12 cellular contexts compared by ENCODE assay signal in the genomic region with DNA sequence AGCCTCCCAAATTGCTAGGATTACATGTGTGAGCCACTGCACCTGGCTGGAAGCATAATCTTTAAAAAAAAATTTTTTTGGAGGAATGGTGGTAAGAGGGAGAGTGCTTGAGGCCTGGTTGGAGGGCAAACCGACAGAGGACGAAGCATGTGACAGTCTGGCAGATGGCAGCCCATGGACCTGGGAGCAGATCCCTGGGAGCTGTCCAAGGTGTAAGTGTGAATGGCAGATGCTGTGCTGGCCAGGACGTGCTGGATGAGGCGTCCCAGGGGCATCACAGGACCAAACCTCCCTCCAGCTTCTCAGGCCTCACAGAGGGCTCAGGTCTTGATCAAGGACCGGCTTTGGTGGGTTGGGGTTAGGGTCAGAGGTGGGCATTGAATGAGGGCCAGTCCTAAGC.
DNase-seq lines count a peak whose midpoint lies in the region; ATAC-seq, FAIRE-seq and TF ChIP-seq lines count a peak whose summit lies in the region.
"Had no signal": no experiment of that assay in that cellular context is flagged by ENCODE, and none has a peak within 500 bp of the region (broad histone marks: within the 10 kb centered on the region; RNA-seq: fewer than 3 reads in every experiment).

No MANE protein-coding gene starts in this region.

- no peaks in the 10 kb centered on the region for H3K36me3 Mint-ChIP-seq in activated T-helper 1 cell treated with anti-CD3 and anti-CD28 coated beads, Interleukin-12 subunit alpha, Interleukin-12 subunit beta, Interleukin-2, Interleukin-4 antibody, amounts not matched to agents 30 ng/mL and 10 ng/mL and 1 ng/mL, durations not matched to agents 14 hours and 24 hours and 36 hours (ENCODE audit: low read depth)

- peak; percentile 32 for FAIRE-seq in bronchial epithelial cell (lab: Jason Lieb, UNC)
- FAIRE-seq: frontal cortex, HTR-8/SVneo had no signal

- peak; percentile 52 for ATAC-seq in left lobe of liver
- ATAC-seq in GM18868 (IDR thresholded peaks at IDR 0.05; ENCODE audit: unreplicated experiment): no peak
- ATAC-seq in GM18520 (IDR thresholded peaks at IDR 0.05; ENCODE audit: unreplicated experiment): no peak

- DNase-seq in DMS53 treated with DMSO at 0.1 percent for 48 hours (lab: John Stamatoyannopoulos, UW; ENCODE audit: unreplicated experiment): peak; percentile 79
- peak; percentile 46 for DNase-seq in NCI-H187 treated with DMSO at 0.1 percent for 48 hours (lab: John Stamatoyannopoulos, UW)
- DNase-seq in bronchial epithelial cell (ENCODE audit: low read depth): no peak
- no peak for DNase-seq in left lobe of liver (ENCODE audit: low spot score)
- DNase-seq in GM19238 (ENCODE audit: insufficient read length, low spot score): no peak
- DNase-seq in activated T-helper 1 cell treated with anti-CD3 and anti-CD28 coated beads, Interleukin-12 subunit alpha, Interleukin-12 subunit beta, Interleukin-2, Interleukin-4 antibody, amounts not matched to agents 30 ng/mL and 10 ng/mL and 1 ng/mL, durations not matched to agents 14 hours and 24 hours and 36 hours (ENCODE audit: low spot score): no peak
- DNase-seq: stimulated activated CD4-positive, alpha-beta T cell treated with anti-CD3 and anti-CD28 coated beads, Interleukin-15, amount 100 ng/mL, for 24 hours had no signal

- TF ChIP-seq CTCF in bronchial epithelial cell (IDR thresholded peaks at IDR 0.05; ENCODE audit: insufficient read depth, low read length, severe bottlenecking): no peak

- intact Hi-C loops in activated T-helper 1 cell treated with anti-CD3 and anti-CD28 coated beads, Interleukin-12 subunit alpha, Interleukin-12 subunit beta, Interleukin-2, Interleukin-4 antibody, amounts not matched to agents 30 ng/mL and 10 ng/mL and 1 ng/mL, durations not matched to agents 14 hours and 24 hours and 36 hours (cut with micrococcal nuclease): no loop called here

- H3K27me3 Mint-ChIP-seq in activated T-helper 1 cell treated with anti-CD3 and anti-CD28 coated beads, Interleukin-12 subunit alpha, Interleukin-12 subunit beta, Interleukin-2, Interleukin-4 antibody, amounts not matched to agents 30 ng/mL and 10 ng/mL and 1 ng/mL, durations not matched to agents 14 hours and 24 hours and 36 hours (ENCODE audit: insufficient read depth): peaks cover 19% of the 10 kb centered on the region

- H3K27ac Mint-ChIP-seq in activated T-helper 1 cell treated with anti-CD3 and anti-CD28 coated beads, Interleukin-12 subunit alpha, Interleukin-12 subunit beta, Interleukin-2, Interleukin-4 antibody, amounts not matched to agents 30 ng/mL and 10 ng/mL and 1 ng/mL, durations not matched to agents 14 hours and 24 hours and 36 hours: no peak overlapping the region

- peaks cover 21% of the 10 kb centered on the region for H3K27me3 ChIP-seq in bronchial epithelial cell (ENCODE audit: control insufficient read depth, insufficient read depth, low read length)
- H3K27me3 ChIP-seq: BLaER1 had no signal

- no peaks in the 10 kb centered on the region for H3K36me3 ChIP-seq in bronchial epithelial cell (ENCODE audit: control insufficient read depth, insufficient read depth, low read length)
- H3K36me3 ChIP-seq: BLaER1 had no signal

- H3K9me3 Mint-ChIP-seq in activated T-helper 1 cell treated with anti-CD3 and anti-CD28 coated beads, Interleukin-12 subunit alpha, Interleukin-12 subunit beta, Interleukin-2, Interleukin-4 antibody, amounts not matched to agents 30 ng/mL and 10 ng/mL and 1 ng/mL, durations not matched to agents 14 hours and 24 hours and 36 hours: peaks cover 23% of the 10 kb centered on the region

- H3K4me1 Mint-ChIP-seq in activated T-helper 1 cell treated with anti-CD3 and anti-CD28 coated beads, Interleukin-12 subunit alpha, Interleukin-12 subunit beta, Interleukin-2, Interleukin-4 antibody, amounts not matched to agents 30 ng/mL and 10 ng/mL and 1 ng/mL, durations not matched to agents 14 hours and 24 hours and 36 hours (ENCODE audit: low read depth): peaks cover 9% of the 10 kb centered on the region

- no peak overlapping the region for H3K4me3 Mint-ChIP-seq in activated T-helper 1 cell treated with anti-CD3 and anti-CD28 coated beads, Interleukin-12 subunit alpha, Interleukin-12 subunit beta, Interleukin-2, Interleukin-4 antibody, amounts not matched to agents 30 ng/mL and 10 ng/mL and 1 ng/mL, durations not matched to agents 14 hours and 24 hours and 36 hours

- H3K4me3 ChIP-seq in bronchial epithelial cell (ENCODE audit: low read depth, low read length): no peak overlapping the region
- H3K4me3 ChIP-seq: BLaER1 had no signal

Comparison
In these comparisons a context has a peak if more than half of its experiments do, and no peak if none do; other contexts are left out.
1. DNase-seq: peak in DMS53 treated with DMSO at 0.1 percent for 48 hours (single experiment) and NCI-H187 treated with DMSO at 0.1 percent for 48 hours (single experiment); none in bronchial epithelial cell (single experiment), left lobe of liver (single experiment), GM19238 (single experiment) and activated T-helper 1 cell treated with anti-CD3 and anti-CD28 coated beads, Interleukin-12 subunit alpha, Interleukin-12 subunit beta, Interleukin-2, Interleukin-4 antibody, amounts not matched to agents 30 ng/mL and 10 ng/mL and 1 ng/mL, durations not matched to agents 14 hours and 24 hours and 36 hours (single experiment).